Comparison of ENCODE assay signal across 8 cellular contexts in genomic region chr10:113454341-113455061, GRCh38.
A peak's percentile ranks its signal among the peaks of the same experiment; 100 is the strongest.
DNase-seq lines count a peak whose midpoint lies in the region; ATAC-seq and TF ChIP-seq lines count a peak whose summit lies in the region.

No MANE protein-coding gene starts in this region.

- intact Hi-C loops in right lobe of liver (cut with DNase I) (loop anchor here in 1 of 2 donors (10.0 kb wide), 1 partner anchor 60 kb away; no protein-coding TSS in a partner anchor), upper lobe of right lung (cut with DNase I) (no loop called here)

- H3K4me3 ChIP-seq in AG04449 (ENCODE audit: low read depth, low read length), result no peak overlapping the region; the same call in 1 of the 2 replicates
- peak overlapping the region; percentile 24 for H3K4me3 ChIP-seq in choroid plexus epithelial cell (ENCODE audit: low read depth, low read length)
- H3K4me3 ChIP-seq in right lobe of liver, result no peak overlapping the region
- H3K4me3 ChIP-seq in upper lobe of right lung, result peak overlapping the region; percentile 19

- peak; percentile 67 to 80 (median 76) for ATAC-seq in right lobe of liver
- peak; percentile 80 for ATAC-seq in upper lobe of right lung

- H3K4me1 ChIP-seq in right lobe of liver, result peaks cover 0 to 5% (median 0%) of the 10 kb centered on the region in 4 donors
- H3K4me1 ChIP-seq in upper lobe of right lung, result peaks cover 5% of the 10 kb centered on the region

- H3K9me3 ChIP-seq in right lobe of liver, result no peaks in the 10 kb centered on the region
- H3K9me3 ChIP-seq in upper lobe of right lung, result no peaks in the 10 kb centered on the region

- no peak for TF ChIP-seq POLR2A in right lobe of liver (IDR thresholded peaks at IDR 0.05)

- TF ChIP-seq CTCF in AG04449 (IDR thresholded peaks at IDR 0.05; ENCODE audit: insufficient read depth, low read length, missing control alignments), result peak; percentile 79
- TF ChIP-seq CTCF in GM10248 (IDR thresholded peaks at IDR 0.05; ENCODE audit: control extremely low read depth, extremely low read depth, low read depth, missing control alignments), result peak; percentile 63
- TF ChIP-seq CTCF in choroid plexus epithelial cell (conservative IDR thresholded peaks at IDR 0.05; ENCODE audit: low read depth, low read length), result peak; percentile 87
- peak; percentile 54 to 75 (median 70) for TF ChIP-seq CTCF in right lobe of liver (IDR thresholded peaks at IDR 0.05)
- peak; percentile 77 for TF ChIP-seq CTCF in upper lobe of right lung (IDR thresholded peaks at IDR 0.05)

- H3K27me3 ChIP-seq in right lobe of liver (no peaks in the 10 kb centered on the region), upper lobe of right lung (no peaks in the 10 kb centered on the region)

- 9% methylated on average over 8 of the region's 15 CpGs for WGBS in right lobe of liver (ENCODE audit: insufficient coverage, low coverage, low lambda C conversion rate, missing lambda C conversion rate)

- CTCF ChIA-PET in AG04449 (lab: Yijun Ruan, JAX), result interaction anchor here (0.9 to 3.2 kb wide), 14 partner anchors 9 to 983 kb away, joined by 3 to 23 read pairs (median 6); no protein-coding TSS in a partner anchor
- CTCF ChIA-PET in GM10248 (lab: Yijun Ruan, JAX), result interaction anchor here (0.7 to 2.5 kb wide), 11 partner anchors 8 to 980 kb away, joined by 3 to 9 read pairs (median 3); no protein-coding TSS in a partner anchor

- POLR2A ChIA-PET in AG04449 (lab: Yijun Ruan, JAX) (no interaction called here), GM10248 (lab: Yijun Ruan, JAX) (no interaction called here)

- H3K27ac ChIP-seq in right lobe of liver (no peak overlapping the region), upper lobe of right lung (no peak overlapping the region)

- DNase-seq in AG04449 (ENCODE audit: low read depth, low spot score) (no peak), GM10248 (ENCODE audit: extremely low spot score) (peak; percentile 46), NCI-H526 (lab: John Stamatoyannopoulos, UW) (peak; percentile 5 to 49), choroid plexus epithelial cell (ENCODE audit: low read depth) (peak; percentile 64), right lobe of liver (peak; percentile 51 to 60 (median 55)), upper lobe of right lung (peak; percentile 79), NCI-H1092 (lab: John Stamatoyannopoulos, UW) (no peak)
- DNase-seq in activated naive CD4-positive, alpha-beta T cell treated with Interleukin-2 at 50 U/mL for 16 hours, result no peak

- H3K36me3 ChIP-seq in right lobe of liver (no peaks in the 10 kb centered on the region), upper lobe of right lung (no peaks in the 10 kb centered on the region)

Comparison
In these comparisons a context has a peak if more than half of its experiments do, and no peak if none do; other contexts are left out.
1. DNase-seq: peak in GM10248 (single experiment), NCI-H526 (2 of 2), choroid plexus epithelial cell (single experiment), right lobe of liver (3 of 3) and upper lobe of right lung (single experiment); none in AG04449 (single experiment), NCI-H1092 (single experiment) and activated naive CD4-positive, alpha-beta T cell treated with Interleukin-2 at 50 U/mL for 16 hours (single experiment).
2. H3K4me3 ChIP-seq: peak in choroid plexus epithelial cell (single experiment) and upper lobe of right lung (single experiment); none in AG04449 (single experiment) and right lobe of liver (0 of 3).
3. Peak in every context shown above with its lines, with median percentiles within 50 percentile points of each other: CTCF ChIP-seq.